Comparison of ENCODE assay signal across 8 cellular contexts in the genomic region with DNA sequence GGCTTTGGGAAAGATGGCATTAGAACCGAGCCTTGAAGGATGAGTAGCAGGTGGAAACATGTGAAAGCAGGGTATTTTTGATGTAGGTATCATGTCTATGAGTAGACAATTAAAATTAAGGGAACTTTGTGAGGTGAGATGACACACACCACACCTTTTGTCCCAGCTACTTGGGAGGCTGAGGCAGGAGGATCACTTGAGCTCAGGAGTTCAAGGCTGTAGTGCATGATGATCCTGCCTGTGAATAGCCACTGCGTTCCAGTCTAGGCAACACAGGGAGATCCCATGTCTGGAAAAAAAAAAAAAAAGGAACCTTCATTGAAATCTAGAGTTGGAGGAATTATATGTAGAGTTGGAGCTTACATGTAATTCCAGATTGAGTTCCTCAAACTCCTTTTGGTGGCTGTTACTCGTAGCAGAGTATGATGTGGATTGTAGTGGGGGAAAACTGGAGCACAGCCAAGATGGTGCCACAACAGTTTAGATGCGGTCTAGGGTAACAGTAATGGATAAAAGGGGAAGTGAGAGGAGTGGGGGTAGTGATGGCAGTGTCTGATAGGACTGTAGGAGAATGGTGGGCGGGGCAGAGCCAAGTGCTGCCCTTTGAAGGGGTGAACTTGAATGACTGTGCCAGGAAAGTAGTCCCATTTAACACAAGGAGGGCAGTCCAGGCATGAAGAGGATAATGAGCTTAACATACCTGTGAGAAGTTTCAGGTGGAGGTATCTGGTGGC. TPM values are rescaled to one million over a fixed set of nuclear protein-coding genes. Genes with fewer than 3 reads are reported as not detected.
DNase-seq lines count a peak whose midpoint lies in the region; ATAC-seq, FAIRE-seq and TF ChIP-seq lines count a peak whose summit lies in the region.

No MANE protein-coding gene starts in this region.

- H3K27me3 ChIP-seq in HepG2 (ENCODE audit: control insufficient read depth in 1 of 2, insufficient read depth in 2 of 2, low read length in 2 of 2), result no peaks in the 10 kb centered on the region

- H3K4me2 ChIP-seq in HepG2 (ENCODE audit: low read depth, low read length), result no peak overlapping the region; the same call in 1 of the 2 replicates

- FAIRE-seq in HepG2 (lab: Jason Lieb, UNC), result no peak

- no peaks in the 10 kb centered on the region for H3K9me3 ChIP-seq in HepG2 (ENCODE audit: low read length)

- H3K79me2 ChIP-seq in HepG2 (ENCODE audit: insufficient read depth, low read length), result peaks cover 99% of the 10 kb centered on the region

- H2AFZ ChIP-seq in HepG2 (ENCODE audit: low read length), result no peak overlapping the region

- in situ Hi-C loops in HepG2 (cut with HindIII; ENCODE audit: extremely low pct_ligation_motif_present, low pct_unique_long_range_greater_than_20kb), result no loop called here

- peak; percentile 73 for ATAC-seq in GM18520 (IDR thresholded peaks at IDR 0.05; ENCODE audit: unreplicated experiment)
- peak; percentile 85 for ATAC-seq in HG02571 (IDR thresholded peaks at IDR 0.05; ENCODE audit: unreplicated experiment)
- no peak for ATAC-seq in HepG2
- ATAC-seq in activated CD4-positive, CD25-positive, alpha-beta regulatory T cell treated with anti-CD3 and anti-CD28 coated beads, Interleukin-2, amount 50 U/mL, for 24 hours, result no peak

- H3K27ac ChIP-seq in HepG2 (ENCODE audit: extremely low read length, insufficient read depth, low read length), result peak overlapping the region; percentile 24

- no TSS peak for BruUV-seq in HepG2 (replicated peaks; lab: Mats Ljungman, UMichigan)

- no peak for TF ChIP-seq EP300 in HepG2 (IDR thresholded peaks at IDR 0.05; ENCODE audit: low read depth in 2 of 2, low read length in 2 of 2)
- TF ChIP-seq EP300 in HepG2 (CRISPR knock-in tag; IDR thresholded peaks at IDR 0.05; ENCODE audit: borderline replicate concordance), result no peak

- TF ChIP-seq RAD21 in HepG2 (CRISPR knock-in tag; IDR thresholded peaks at IDR 0.05), result no peak

- peaks cover 100% of the 10 kb centered on the region for H3K4me1 ChIP-seq in HepG2 (ENCODE audit: insufficient read depth, low read length)

- H4K20me1 ChIP-seq in HepG2 (ENCODE audit: insufficient read depth, low read length), result peaks cover 14% of the 10 kb centered on the region

- H3K9ac ChIP-seq in HepG2 (ENCODE audit: insufficient read depth, low read depth, low read length), result no peak overlapping the region

- intact Hi-C loops in HepG2 (cut with micrococcal nuclease; ENCODE audit: unreplicated experiment), result no loop called here

- POLR2A ChIA-PET in HepG2 (lab: Yijun Ruan, JAX), result interaction anchor here (0.6 to 1.2 kb wide), 2 partner anchors 15 to 196 kb away, joined by 3 read pairs; no protein-coding TSS in a partner anchor

- CTCF ChIA-PET in HepG2 (lab: Yijun Ruan, JAX; ENCODE audit: low intra/inter-chr PET ratio, low total read pairs), result no interaction called here

- no peak for TF ChIP-seq POLR2A in HepG2 (IDR thresholded peaks at IDR 0.05; ENCODE audit: insufficient read depth in 1 of 2, low read depth in 2 of 2, low read length in 2 of 2)

- H3K36me3 ChIP-seq in HepG2 (replicated peaks in 1 of 2; ENCODE audit: control insufficient read depth in 1 of 2, insufficient read depth in 2 of 2, low read length in 2 of 2), result peaks cover 0 to 7% of the 10 kb centered on the region in 2 experiments; a peak in 4 of 5 replicates

- 96% methylated on average over 5 of the region's 5 CpGs for WGBS in HepG2 (ENCODE audit: low lambda C conversion rate)

- H3K4me3 ChIP-seq in HepG2 (replicated peaks in 1 of 3; ENCODE audit: insufficient read depth in 1 of 3, low read depth in 2 of 3, low read length in 3 of 3), result no peak overlapping the region

- DNase-seq in NAMALWA (ENCODE audit: low spot score) (peak; percentile 53), HepG2 (ENCODE audit: low spot score) (no peak), NCI-H2196 treated with DMSO at 0.1 percent for 48 hours (lab: John Stamatoyannopoulos, UW; ENCODE audit: unreplicated experiment) (no peak), DMS53 treated with DMSO at 0.1 percent for 48 hours (lab: John Stamatoyannopoulos, UW; ENCODE audit: unreplicated experiment) (no peak), NCI-H524 treated with DMSO at 0.1 percent for 48 hours (lab: John Stamatoyannopoulos, UW) (no peak)

- no peak for TF ChIP-seq CTCF in HepG2 (CRISPR knock-in tag; IDR thresholded peaks at IDR 0.05)

TF ChIP-seq in HepG2, 621 proteins besides CTCF, POLR2A, EP300 and RAD21:
- TF ChIP-seq RBM22 (optimal IDR thresholded peaks at IDR 0.05; ENCODE audit: low read length), result peak; percentile 54
- TF ChIP-seq, protein P1, sequence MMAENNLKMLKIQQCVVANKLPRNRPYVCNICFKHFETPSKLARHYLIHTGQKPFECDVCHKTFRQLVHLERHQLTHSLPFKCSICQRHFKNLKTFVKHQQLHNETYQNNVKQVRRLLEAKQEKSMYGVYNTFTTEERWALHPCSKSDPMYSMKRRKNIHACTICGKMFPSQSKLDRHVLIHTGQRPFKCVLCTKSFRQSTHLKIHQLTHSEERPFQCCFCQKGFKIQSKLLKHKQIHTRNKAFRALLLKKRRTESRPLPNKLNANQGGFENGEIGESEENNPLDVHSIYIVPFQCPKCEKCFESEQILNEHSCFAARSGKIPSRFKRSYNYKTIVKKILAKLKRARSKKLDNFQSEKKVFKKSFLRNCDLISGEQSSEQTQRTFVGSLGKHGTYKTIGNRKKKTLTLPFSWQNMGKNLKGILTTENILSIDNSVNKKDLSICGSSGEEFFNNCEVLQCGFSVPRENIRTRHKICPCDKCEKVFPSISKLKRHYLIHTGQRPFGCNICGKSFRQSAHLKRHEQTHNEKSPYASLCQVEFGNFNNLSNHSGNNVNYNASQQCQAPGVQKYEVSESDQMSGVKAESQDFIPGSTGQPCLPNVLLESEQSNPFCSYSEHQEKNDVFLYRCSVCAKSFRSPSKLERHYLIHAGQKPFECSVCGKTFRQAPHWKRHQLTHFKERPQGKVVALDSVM (CRISPR knock-in tag; IDR thresholded peaks at IDR 0.05), result peak; percentile 73
- peak; percentile 45; the same call in 1 of the 2 replicates for TF ChIP-seq SP5 (CRISPR knock-in tag; IDR thresholded peaks at IDR 0.05; ENCODE audit: borderline replicate concordance, low read depth)
- no peak for TF ChIP-seq BRCA1 (CRISPR knock-in tag; IDR thresholded peaks at IDR 0.05)

RNA-seq across cellular contexts. Expression of a gene that starts 17.4 kb away (rescaled TPM):
- 160 and 244 TPM in 2 replicates for total RNA-seq in HepG2 (2016; rRNA removed; fragmentation: Illumina TruSeq; extraction: Trizol)
- total RNA-seq in HepG2 (2016; cell fraction: cytosol; rRNA removed; fragmentation: Illumina TruSeq; extraction: Trizol; ENCODE audit: low read depth), result 32.4 and 33.4 TPM in 2 replicates
- 159 and 236 TPM in 2 replicates for total RNA-seq in HepG2 (2016; cell fraction: insoluble cytoplasmic fraction; rRNA removed; fragmentation: Illumina TruSeq; extraction: Trizol)
- 125 and 127 TPM in 2 replicates for total RNA-seq in HepG2 (2016; cell fraction: membrane; rRNA removed; fragmentation: Illumina TruSeq; extraction: Trizol)
- 62.2 and 67.7 TPM in 2 replicates for total RNA-seq in HepG2 (2016; cell fraction: nucleus; rRNA removed; fragmentation: Illumina TruSeq; extraction: Trizol)
- 90.8 and 110 TPM in 2 replicates for polyA plus RNA-seq in HepG2 (2011; rRNA removed)
- polyA plus RNA-seq in HepG2 (2011; cell fraction: cytosol; rRNA removed), result 77.7 and 112 TPM in 2 replicates
- 26.2 and 29.8 TPM in 2 replicates for polyA plus RNA-seq in HepG2 (2011; cell fraction: nucleus; rRNA removed)
- 92.4 and 139 TPM in 2 replicates for polyA plus RNA-seq in HepG2 (2012)
- 33.0 and 40.9 TPM in 2 replicates for polyA plus RNA-seq in HepG2 (2016; cell fraction: cytosol; fragmentation: Illumina TruSeq; extraction: Trizol; ENCODE audit: low read depth)
- polyA plus RNA-seq in HepG2 (2016; cell fraction: insoluble cytoplasmic fraction; fragmentation: Illumina TruSeq; extraction: Trizol; ENCODE audit: low read depth), result 208 TPM in 2 replicates
- polyA plus RNA-seq in HepG2 (2016; cell fraction: membrane; fragmentation: Illumina TruSeq; extraction: Trizol; ENCODE audit: low read depth), result 85.0 and 86.6 TPM in 2 replicates
- polyA plus RNA-seq in HepG2 (2016; cell fraction: nucleus; fragmentation: Illumina TruSeq; extraction: Trizol; ENCODE audit: insufficient read depth, low read depth), result 69.6 and 74.5 TPM in 2 replicates
- polyA minus RNA-seq in HepG2 (2011; rRNA and poly(A)+ RNA removed; ENCODE audit: low replicate concordance), result 13.2 and 122 TPM in 2 replicates
- polyA minus RNA-seq in HepG2 (2011; cell fraction: cytosol; rRNA and poly(A)+ RNA removed), result 75.7 and 79.3 TPM in 2 replicates
- 69.5 and 75.5 TPM in 2 replicates for polyA minus RNA-seq in HepG2 (2011; cell fraction: nucleus; rRNA and poly(A)+ RNA removed)

Comparison
In these comparisons a context has a peak if more than half of its experiments do, and no peak if none do; other contexts are left out.
1. ATAC-seq: peak in GM18520 (single experiment) and HG02571 (single experiment); none in HepG2 (single experiment) and activated CD4-positive, CD25-positive, alpha-beta regulatory T cell treated with anti-CD3 and anti-CD28 coated beads, Interleukin-2, amount 50 U/mL, for 24 hours (0 of 2).